9 cellular contexts compared by ENCODE assay signal in genomic region chr22:42069801-42070516, GRCh38. TPM values are rescaled to one million over a fixed set of nuclear protein-coding genes. Genes with fewer than 3 reads are reported as not detected.
DNase-seq lines count a peak whose midpoint lies in the region; ATAC-seq, FAIRE-seq and TF ChIP-seq lines count a peak whose summit lies in the region.
"Had no signal": no experiment of that assay in that cellular context is flagged by ENCODE, and none has a peak within 500 bp of the region (broad histone marks: within the 10 kb centered on the region; RNA-seq: fewer than 3 reads in every experiment).

No MANE protein-coding gene starts in this region.

- 11 to 21% (median 16%) methylated on average over 14 to 19 of the region's 19 CpGs for WGBS in stomach, 5 donors

- intact Hi-C loops in stomach (cut with DNase I; ENCODE audit: low total_unique reads) = no loop called here

- H3K9me3 ChIP-seq in Karpas-422 (ENCODE audit: low read length) (no peaks in the 10 kb centered on the region), keratinocyte (ENCODE audit: control insufficient read depth, low read depth, low read length) (no peaks in the 10 kb centered on the region), stomach (no peaks in the 10 kb centered on the region)

- ATAC-seq in GM18873 (IDR thresholded peaks at IDR 0.05; ENCODE audit: low FRiP score, unreplicated experiment) = no peak

- peak overlapping the region; percentile 70 for H2AFZ ChIP-seq in Karpas-422 (ENCODE audit: low read length)
- H2AFZ ChIP-seq in keratinocyte (ENCODE audit: control insufficient read depth, low read length) = peak overlapping the region; percentile 99

- peaks cover 30% of the 10 kb centered on the region for H3K36me3 Mint-ChIP-seq in activated naive CD4-positive, alpha-beta T cell treated with anti-CD3 and anti-CD28 coated beads, Interleukin-2, amount 10 ng/mL, durations not matched to agents 7 days and 5 days

- H3K27me3 Mint-ChIP-seq in activated naive CD4-positive, alpha-beta T cell treated with anti-CD3 and anti-CD28 coated beads, Interleukin-2, amount 10 ng/mL, durations not matched to agents 7 days and 5 days = no peaks in the 10 kb centered on the region

- H3K36me3 ChIP-seq in Karpas-422 (ENCODE audit: insufficient read depth, low read length) (no peaks in the 10 kb centered on the region), keratinocyte (ENCODE audit: control insufficient read depth in 2 of 2, extremely low read depth in 1 of 2, insufficient read depth in 2 of 2, low read length in 2 of 2) (peaks cover 5 to 20% of the 10 kb centered on the region in 2 experiments), stomach (peaks cover 29 to 39% (median 34%) of the 10 kb centered on the region in 4 donors)

- in situ Hi-C loops in astrocyte of the spinal cord (cut with HindIII; ENCODE audit: low sequenced_read_pairs) = no loop called here

- H3K4me3 ChIP-seq in Karpas-422 (ENCODE audit: low read length) (peak overlapping the region; percentile 76), astrocyte of the spinal cord (ENCODE audit: low read depth, low read length) (peak overlapping the region; percentile 58), keratinocyte (ENCODE audit: control insufficient read depth in 2 of 3, extremely low read depth in 1 of 3, insufficient read depth in 2 of 3, low read depth in 1 of 3, low read length in 3 of 3) (peak overlapping the region; percentile 44 to 84 (median 79)), stomach (peak overlapping the region; percentile 51 to 69 (median 60))

- H3K4me1 ChIP-seq in Karpas-422 (ENCODE audit: low read length) (peaks cover 23% of the 10 kb centered on the region), keratinocyte (ENCODE audit: control insufficient read depth, extremely low read depth, insufficient read depth, low read length) (peaks cover 16% of the 10 kb centered on the region), stomach (peaks cover 27 to 60% (median 37%) of the 10 kb centered on the region in 4 donors)

- no peak for TF ChIP-seq POLR2A in stomach (IDR thresholded peaks at IDR 0.05)

- H3K9ac ChIP-seq in Karpas-422 (ENCODE audit: low read length) (peak overlapping the region; percentile 80), keratinocyte (ENCODE audit: control insufficient read depth, extremely low read depth, insufficient read depth, low read length) (peak overlapping the region; percentile 76)

- no peak for DNase-seq in activated naive CD4-positive, alpha-beta T cell treated with anti-CD3 and anti-CD28 coated beads, Interleukin-2, amount 10 ng/mL, durations not matched to agents 7 days and 5 days
- DNase-seq in activated naive CD4-positive, alpha-beta T cell (lab: John Stamatoyannopoulos, UW) = no peak
- DNase-seq in Karpas-422 (no peak), astrocyte of the spinal cord (ENCODE audit: low read depth, low spot score) (peak; percentile 7), keratinocyte (ENCODE audit: low read depth, low spot score) (no peak), stomach (no peak), NCI-H69 (lab: John Stamatoyannopoulos, UW) (no peak)

- no peaks in the 10 kb centered on the region for H3K9me3 Mint-ChIP-seq in activated naive CD4-positive, alpha-beta T cell treated with anti-CD3 and anti-CD28 coated beads, Interleukin-2, amount 10 ng/mL, durations not matched to agents 7 days and 5 days

- FAIRE-seq in keratinocyte (lab: Jason Lieb, UNC) = no peak
- FAIRE-seq: frontal cortex had no signal

- H3K4me2 ChIP-seq in Karpas-422 (ENCODE audit: low read depth, low read length, poor library complexity, severe bottlenecking) = peak overlapping the region; percentile 94
- peak overlapping the region; percentile 99 for H3K4me2 ChIP-seq in keratinocyte (ENCODE audit: control insufficient read depth, extremely low read depth, insufficient read depth, low read depth, low read length)

- no peaks in the 10 kb centered on the region for H3K27me3 ChIP-seq in Karpas-422 (ENCODE audit: low read length)
- no peaks in the 10 kb centered on the region for H3K27me3 ChIP-seq in keratinocyte (ENCODE audit: control insufficient read depth, extremely low read depth, insufficient read depth, low read length)
- H3K27me3 ChIP-seq in stomach = no peaks in the 10 kb centered on the region

- peaks cover 54% of the 10 kb centered on the region for H3K4me1 Mint-ChIP-seq in activated naive CD4-positive, alpha-beta T cell treated with anti-CD3 and anti-CD28 coated beads, Interleukin-2, amount 10 ng/mL, durations not matched to agents 7 days and 5 days

- peak overlapping the region; percentile 92 for H3K27ac Mint-ChIP-seq in activated naive CD4-positive, alpha-beta T cell treated with anti-CD3 and anti-CD28 coated beads, Interleukin-2, amount 10 ng/mL, durations not matched to agents 7 days and 5 days

- peak overlapping the region; percentile 85 for H3K4me3 Mint-ChIP-seq in activated naive CD4-positive, alpha-beta T cell treated with anti-CD3 and anti-CD28 coated beads, Interleukin-2, amount 10 ng/mL, durations not matched to agents 7 days and 5 days

- no peak for TF ChIP-seq EP300 in stomach (IDR thresholded peaks at IDR 0.05)

- H3K27ac ChIP-seq in Karpas-422 (ENCODE audit: low read length) (peak overlapping the region; percentile 34; the same call in 1 of the 2 replicates), keratinocyte (ENCODE audit: control insufficient read depth, insufficient read depth, low read length) (peak overlapping the region; percentile 72), stomach (peak overlapping the region; percentile 88 to 93 (median 89))

- CTCF ChIA-PET in activated naive CD4-positive, alpha-beta T cell treated with anti-CD3 and anti-CD28 coated beads, Interleukin-2, amount 10 ng/mL, durations not matched to agents 7 days and 5 days (lab: Charles Lee) = interaction anchor here (0.8 kb wide), 1 partner anchor 101 kb away, joined by 3 read pairs; no protein-coding TSS in a partner anchor

- H3K79me2 ChIP-seq in Karpas-422 (ENCODE audit: low read length) (peaks cover 7% of the 10 kb centered on the region), keratinocyte (ENCODE audit: control insufficient read depth, insufficient read depth, low read length) (peaks cover 3% of the 10 kb centered on the region)

- H4K20me1 ChIP-seq in Karpas-422 (ENCODE audit: insufficient read depth, low read depth, low read length) = no peaks in the 10 kb centered on the region
- no peaks in the 10 kb centered on the region for H4K20me1 ChIP-seq in keratinocyte (ENCODE audit: control insufficient read depth, extremely low read depth, insufficient read depth, low read length)

- dilution Hi-C loops in keratinocyte (cut with MboI; ENCODE audit: extremely low pct_ligation_motif_present, low sequenced_read_pairs) = no loop called here

- H3K9me2 ChIP-seq in Karpas-422 (replicated peaks; ENCODE audit: insufficient read depth, low read length) = no peaks in the 10 kb centered on the region

- TF ChIP-seq CTCF in astrocyte of the spinal cord (IDR thresholded peaks at IDR 0.05; ENCODE audit: low read depth, low read length) (no peak), keratinocyte (optimal IDR thresholded peaks at IDR 0.05 in 1 of 3, IDR thresholded peaks at IDR 0.05 in 1 of 3, conservative IDR thresholded peaks at IDR 0.05 in 1 of 3; ENCODE audit: extremely low read depth in 1 of 3, insufficient read depth in 2 of 3, low read length in 3 of 3) (no peak), stomach (IDR thresholded peaks at IDR 0.05) (no peak)

- H3K9me1 ChIP-seq in keratinocyte (ENCODE audit: control insufficient read depth, extremely low read depth, insufficient read depth, low read length) = no peaks in the 10 kb centered on the region

RNA-seq across cellular contexts. Expression of gene NAGA, which starts 0.7 kb away (rescaled TPM):
- 19.3 and 26.1 TPM in 2 replicates for total RNA-seq in Karpas-422 (2014; rRNA removed; shearing (Covaris generic); ENCODE audit: low replicate concordance)
- polyA plus RNA-seq in keratinocyte (17.0 to 20.9 TPM (median 20.5 TPM) in 3 replicates), stomach (1 to 10 TPM; 8.4 to 9.8 (median 9.5) TPM)
- polyA plus RNA-seq in keratinocyte (2011; ENCODE audit: low read depth) = 1.00 TPM
- 8.8 and 10.4 TPM in 2 replicates for polyA plus RNA-seq in keratinocyte (2011; cell fraction: cytosol; rRNA removed)
- 20.9 and 26.2 TPM in 2 replicates for polyA plus RNA-seq in keratinocyte (2011; cell fraction: nucleus; rRNA removed)
- polyA plus RNA-seq in keratinocyte (2012; ENCODE audit: low replicate concordance) = 4.6 and 16.5 TPM in 2 replicates
- 23.7 to 38.9 TPM (median 28.4 TPM) in 3 replicates for polyA minus RNA-seq in keratinocyte
- 19.2 TPM for polyA minus RNA-seq in keratinocyte (2011; cell fraction: cytosol; rRNA and poly(A)+ RNA removed)
- 23.7 and 27.8 TPM in 2 replicates for polyA minus RNA-seq in keratinocyte (2011; cell fraction: nucleus; rRNA and poly(A)+ RNA removed)
- total RNA-seq in stomach = 10 to 100 TPM in 4 of 5 donors, 1 to 10 TPM in 1; 2.3 to 55.8 (median 24.2) TPM

RNA-seq across cellular contexts. Expression of gene PHETA2, which starts 4.1 kb away (rescaled TPM):
- not detected in 2 replicates for total RNA-seq in Karpas-422 (2014; rRNA removed; shearing (Covaris generic); ENCODE audit: low replicate concordance)
- polyA plus RNA-seq in keratinocyte = 0.80 to 2.2 TPM (median 1.4 TPM) in 3 replicates
- polyA plus RNA-seq in keratinocyte (2011; ENCODE audit: low read depth) = 0.19 TPM
- polyA plus RNA-seq in keratinocyte (2011; cell fraction: cytosol; rRNA removed) = 0.55 and 0.96 TPM in 2 replicates
- 1.4 and 2.1 TPM in 2 replicates for polyA plus RNA-seq in keratinocyte (2011; cell fraction: nucleus; rRNA removed)
- polyA plus RNA-seq in keratinocyte (2012; ENCODE audit: low replicate concordance) = 1.2 and 1.6 TPM in 2 replicates
- 0.42 to 1.7 TPM (median 0.49 TPM) in 3 replicates for polyA minus RNA-seq in keratinocyte
- polyA minus RNA-seq in keratinocyte (2011; cell fraction: cytosol; rRNA and poly(A)+ RNA removed) = 1.2 TPM
- polyA minus RNA-seq in keratinocyte (2011; cell fraction: nucleus; rRNA and poly(A)+ RNA removed) = 0.47 and 0.63 TPM in 2 replicates
- 10 to 100 TPM; 12.9 to 30.1 (median 21.6) TPM for total RNA-seq in stomach
- polyA plus RNA-seq in stomach = 10 to 100 TPM in 2 of 3 donors, 1 to 10 TPM in 1; 8.4 to 21.5 (median 17.3) TPM

RNA-seq across cellular contexts. Expression of gene SMDT1, which starts 9.5 kb away (rescaled TPM):
- 12.6 and 35.9 TPM in 2 replicates for total RNA-seq in Karpas-422 (2014; rRNA removed; shearing (Covaris generic); ENCODE audit: low replicate concordance)
- polyA plus RNA-seq in keratinocyte = 21.1 to 30.0 TPM (median 21.6 TPM) in 3 replicates
- polyA plus RNA-seq in keratinocyte (2011; ENCODE audit: low read depth) = 10.3 TPM
- 21.5 and 33.2 TPM in 2 replicates for polyA plus RNA-seq in keratinocyte (2011; cell fraction: cytosol; rRNA removed)
- 9.5 TPM in 2 replicates for polyA plus RNA-seq in keratinocyte (2011; cell fraction: nucleus; rRNA removed)
- 50.4 and 51.3 TPM in 2 replicates for polyA plus RNA-seq in keratinocyte (2012; ENCODE audit: low replicate concordance)
- 3.6 to 4.5 TPM (median 3.7 TPM) in 3 replicates for polyA minus RNA-seq in keratinocyte
- polyA minus RNA-seq in keratinocyte (2011; cell fraction: cytosol; rRNA and poly(A)+ RNA removed) = 4.8 TPM
- 1.0 and 2.1 TPM in 2 replicates for polyA minus RNA-seq in keratinocyte (2011; cell fraction: nucleus; rRNA and poly(A)+ RNA removed)
- total RNA-seq in stomach = 10 to 100 TPM in 3 of 5 donors, 1 to 10 TPM in 2; 2.9 to 20.7 (median 12.1) TPM
- 100 to 1,000 TPM; 101 to 232 (median 104) TPM for polyA plus RNA-seq in stomach

RNA-seq across cellular contexts. Expression of gene NDUFA6, which starts 20.6 kb away (rescaled TPM):
- total RNA-seq in Karpas-422 (2014; rRNA removed; shearing (Covaris generic); ENCODE audit: low replicate concordance) = 32.8 and 44.7 TPM in 2 replicates
- 46.3 to 86.7 TPM (median 54.6 TPM) in 3 replicates for polyA plus RNA-seq in keratinocyte
- 103 TPM for polyA plus RNA-seq in keratinocyte (2011; ENCODE audit: low read depth)
- polyA plus RNA-seq in keratinocyte (2011; cell fraction: cytosol; rRNA removed) = 46.7 and 55.7 TPM in 2 replicates
- 20.8 and 24.3 TPM in 2 replicates for polyA plus RNA-seq in keratinocyte (2011; cell fraction: nucleus; rRNA removed)
- 75.3 and 79.5 TPM in 2 replicates for polyA plus RNA-seq in keratinocyte (2012; ENCODE audit: low replicate concordance)
- polyA minus RNA-seq in keratinocyte = 13.2 to 14.5 TPM (median 13.7 TPM) in 3 replicates
- polyA minus RNA-seq in keratinocyte (2011; cell fraction: cytosol; rRNA and poly(A)+ RNA removed) = 17.1 TPM
- 4.5 and 6.6 TPM in 2 replicates for polyA minus RNA-seq in keratinocyte (2011; cell fraction: nucleus; rRNA and poly(A)+ RNA removed)
- 10 to 100 TPM; 49.4 to 66.3 (median 59.4) TPM for total RNA-seq in stomach
- polyA plus RNA-seq in stomach = 100 to 1,000 TPM; 122 to 167 (median 143) TPM

Comparison
In these comparisons a context has a peak if more than half of its experiments do, and no peak if none do; other contexts are left out.
1. H3K27ac ChIP-seq: peak in every context shown above with its lines; median percentile 89 in stomach; 72 in keratinocyte; 34 in Karpas-422.
2. RNA of gene PHETA2, which starts 4.1 kb away (total RNA-seq): 12.9 to 30.1 TPM in stomach; not detected in Karpas-422; every median in the first group is over 10 times any median in the second.
3. Peak in every context shown above with its lines, with median percentiles within 50 percentile points of each other: H3K4me3 ChIP-seq.